In genomic region chrX:48357681-48358080, GRCh38 we compare ENCODE assay signal across 43 cellular contexts. TPM values are rescaled to one million over a fixed set of nuclear protein-coding genes. Genes with fewer than 3 reads are reported as not detected.
"Had no signal": no experiment of that assay in that cellular context is flagged by ENCODE, and none has a peak within 500 bp of the region (broad histone marks: within the 10 kb centered on the region; RNA-seq: fewer than 3 reads in every experiment).

No MANE protein-coding gene starts in this region.

- H3K4me3 Mint-ChIP-seq: activated naive CD4-positive, alpha-beta T cell treated with anti-CD3 and anti-CD28 coated beads for 36 hours; activated naive CD4-positive, alpha-beta T cell treated with anti-CD3 and anti-CD28 coated beads, Interleukin-2, amount 10 ng/mL, durations not matched to agents 7 days and 5 days; activated naive CD4-positive, alpha-beta T cell treated with anti-CD3 and anti-CD28 coated beads, Interleukin-2, amount 50 U/mL, for 24 hours; activated naive CD8-positive, alpha-beta T cell; activated naive CD8-positive, alpha-beta T cell treated with anti-CD3 and anti-CD28 coated beads for 36 hours; activated naive CD8-positive, alpha-beta T cell treated with anti-CD3 and anti-CD28 coated beads, Interleukin-2, amount 10 ng/mL, durations not matched to agents 7 days and 5 days; activated naive CD8-positive, alpha-beta T cell treated with anti-CD3 and anti-CD28 coated beads, Interleukin-2, amount 50 U/mL, for 24 hours; activated T-cell treated with anti-CD3 and anti-CD28 coated beads, Interleukin-2, amount 50 U/mL, for 24 hours; activated T-cell treated with anti-CD3 and anti-CD28 coated beads, Interleukin-2, amount 50 U/mL, for 4 hours; activated T-cell treated with anti-CD3 and anti-CD28 coated beads, Interleukin-2, amount 50 U/mL, for 72 hours; activated T-helper 1 cell treated with anti-CD3 and anti-CD28 coated beads, Interleukin-12 subunit alpha, Interleukin-12 subunit beta, Interleukin-2, Interleukin-4 antibody, amounts not matched to agents 30 ng/mL and 10 ng/mL and 1 ng/mL, durations not matched to agents 14 hours and 24 hours and 36 hours; activated T-helper 17 cell treated with anti-CD3 and anti-CD28 coated beads, Interleukin-2, amount 50 U/mL, for 72 hours; brain; central memory CD8-positive, alpha-beta T cell had no signal

- H3K4me1 ChIP-seq: adrenal gland, ascending aorta, body of pancreas, breast epithelium had no signal

- H3K9me3 ChIP-seq: adrenal gland, ascending aorta, body of pancreas had no signal

- H3K4me3 ChIP-seq: adrenal gland, ascending aorta, body of pancreas, breast epithelium, cardiac muscle cell had no signal

- H3K27ac Mint-ChIP-seq: activated naive CD4-positive, alpha-beta T cell treated with anti-CD3 and anti-CD28 coated beads for 36 hours; activated naive CD4-positive, alpha-beta T cell treated with anti-CD3 and anti-CD28 coated beads, Interleukin-2, amount 10 ng/mL, durations not matched to agents 7 days and 5 days; activated naive CD4-positive, alpha-beta T cell treated with anti-CD3 and anti-CD28 coated beads, Interleukin-2, amount 50 U/mL, for 24 hours; activated naive CD4-positive, alpha-beta T cell treated with anti-CD3 and anti-CD28 coated beads, Interleukin-2, amount 50 U/mL, for 72 hours; activated naive CD8-positive, alpha-beta T cell; activated naive CD8-positive, alpha-beta T cell treated with anti-CD3 and anti-CD28 coated beads for 36 hours; activated naive CD8-positive, alpha-beta T cell treated with anti-CD3 and anti-CD28 coated beads, Interleukin-2, amount 10 ng/mL, durations not matched to agents 7 days and 5 days; activated naive CD8-positive, alpha-beta T cell treated with anti-CD3 and anti-CD28 coated beads, Interleukin-2, amount 50 U/mL, for 24 hours; activated T-cell treated with anti-CD3 and anti-CD28 coated beads, Interleukin-2, amount 50 U/mL, for 24 hours; activated T-cell treated with anti-CD3 and anti-CD28 coated beads, Interleukin-2, amount 50 U/mL, for 72 hours; activated T-helper 1 cell treated with anti-CD3 and anti-CD28 coated beads, Interleukin-12 subunit alpha, Interleukin-12 subunit beta, Interleukin-2, Interleukin-4 antibody, amounts not matched to agents 30 ng/mL and 10 ng/mL and 1 ng/mL, durations not matched to agents 14 hours and 24 hours and 36 hours; activated T-helper 17 cell treated with anti-CD3 and anti-CD28 coated beads, Interleukin-2, amount 50 U/mL, for 72 hours; brain had no signal

- H3K9me3 Mint-ChIP-seq: activated naive CD4-positive, alpha-beta T cell treated with anti-CD3 and anti-CD28 coated beads for 36 hours; activated naive CD4-positive, alpha-beta T cell treated with anti-CD3 and anti-CD28 coated beads, Interleukin-2, amount 10 ng/mL, durations not matched to agents 7 days and 5 days; activated naive CD4-positive, alpha-beta T cell treated with anti-CD3 and anti-CD28 coated beads, Interleukin-2, amount 50 U/mL, for 24 hours; activated naive CD4-positive, alpha-beta T cell treated with anti-CD3 and anti-CD28 coated beads, Interleukin-2, amount 50 U/mL, for 72 hours; activated naive CD8-positive, alpha-beta T cell treated with anti-CD3 and anti-CD28 coated beads for 36 hours; activated naive CD8-positive, alpha-beta T cell treated with anti-CD3 and anti-CD28 coated beads, Interleukin-2, amount 10 ng/mL, durations not matched to agents 7 days and 5 days; activated naive CD8-positive, alpha-beta T cell treated with anti-CD3 and anti-CD28 coated beads, Interleukin-2, amount 50 U/mL, for 24 hours; activated T-cell treated with anti-CD3 and anti-CD28 coated beads, Interleukin-2, amount 50 U/mL, for 24 hours; activated T-cell treated with anti-CD3 and anti-CD28 coated beads, Interleukin-2, amount 50 U/mL, for 4 hours; activated T-cell treated with anti-CD3 and anti-CD28 coated beads, Interleukin-2, amount 50 U/mL, for 72 hours; activated T-helper 1 cell treated with anti-CD3 and anti-CD28 coated beads, Interleukin-12 subunit alpha, Interleukin-12 subunit beta, Interleukin-2, Interleukin-4 antibody, amounts not matched to agents 30 ng/mL and 10 ng/mL and 1 ng/mL, durations not matched to agents 14 hours and 24 hours and 36 hours; activated T-helper 17 cell treated with anti-CD3 and anti-CD28 coated beads, Interleukin-2, amount 50 U/mL, for 72 hours; central memory CD8-positive, alpha-beta T cell had no signal

- H3K27me3 ChIP-seq: ascending aorta, body of pancreas, brain microvascular endothelial cell, cardiac muscle cell had no signal

- H3K27me3 Mint-ChIP-seq: activated naive CD4-positive, alpha-beta T cell treated with anti-CD3 and anti-CD28 coated beads, Interleukin-2, amount 50 U/mL, for 24 hours; activated naive CD8-positive, alpha-beta T cell; activated naive CD8-positive, alpha-beta T cell treated with anti-CD3 and anti-CD28 coated beads for 36 hours; activated naive CD8-positive, alpha-beta T cell treated with anti-CD3 and anti-CD28 coated beads, Interleukin-2, amount 10 ng/mL, durations not matched to agents 7 days and 5 days; activated naive CD8-positive, alpha-beta T cell treated with anti-CD3 and anti-CD28 coated beads, Interleukin-2, amount 50 U/mL, for 24 hours; activated T-helper 17 cell treated with anti-CD3 and anti-CD28 coated beads, Interleukin-2, amount 50 U/mL, for 72 hours; brain had no signal

- H3K36me3 ChIP-seq: adrenal gland, ascending aorta, brain microvascular endothelial cell, breast epithelium, cardiac muscle cell had no signal

- ATAC-seq: activated naive CD4-positive, alpha-beta T cell treated with anti-CD3 and anti-CD28 coated beads, Interleukin-2, amount 50 U/mL, for 72 hours; activated naive CD8-positive, alpha-beta T cell treated with anti-CD3 and anti-CD28 coated beads, Interleukin-2, amount 50 U/mL, for 24 hours; activated T-cell treated with anti-CD3 and anti-CD28 coated beads, Interleukin-2, amount 50 U/mL, for 4 hours; activated T-cell treated with anti-CD3 and anti-CD28 coated beads, Interleukin-2, amount 50 U/mL, for 72 hours; activated T-helper 17 cell treated with anti-CD3 and anti-CD28 coated beads, Interleukin-2, amount 50 U/mL, for 72 hours; body of pancreas had no signal

- DNase-seq: activated effector memory CD4-positive, alpha-beta T cell treated with anti-CD3 and anti-CD28 coated beads, Interleukin-2, amount 50 U/mL, for 16 hours; activated effector memory CD4-positive, alpha-beta T cell treated with Interleukin-2 at 50 U/mL for 16 hours; activated gamma-delta T cell; activated gamma-delta T cell treated with Interleukin-2 at 50 U/mL for 16 hours; activated naive CD4-positive, alpha-beta T cell; activated naive CD4-positive, alpha-beta T cell treated with anti-CD3 and anti-CD28 coated beads for 36 hours; activated naive CD4-positive, alpha-beta T cell treated with anti-CD3 and anti-CD28 coated beads, Interleukin-2, amount 10 ng/mL, durations not matched to agents 7 days and 5 days; activated naive CD4-positive, alpha-beta T cell treated with anti-CD3 and anti-CD28 coated beads, Interleukin-2, amount 50 U/mL, for 16 hours; activated naive CD4-positive, alpha-beta T cell treated with Interleukin-2 at 50 U/mL for 16 hours; activated naive CD8-positive, alpha-beta T cell treated with anti-CD3 and anti-CD28 coated beads for 36 hours; activated naive CD8-positive, alpha-beta T cell treated with anti-CD3 and anti-CD28 coated beads, Interleukin-2, amount 10 ng/mL, durations not matched to agents 7 days and 5 days; activated naive CD8-positive, alpha-beta T cell treated with anti-CD3 and anti-CD28 coated beads, Interleukin-2, amount 50 U/mL, for 24 hours; activated T-cell treated with anti-CD3 and anti-CD28 coated beads, Interleukin-2, amount 50 U/mL, for 1 hour; activated T-cell treated with anti-CD3 and anti-CD28 coated beads, Interleukin-2, amount 50 U/mL, for 24 hours; activated T-cell treated with anti-CD3 and anti-CD28 coated beads, Interleukin-2, amount 50 U/mL, for 4 hours; activated T-cell treated with anti-CD3 and anti-CD28 coated beads, Interleukin-2, amount 50 U/mL, for 48 hours; activated T-cell treated with anti-CD3 and anti-CD28 coated beads, Interleukin-2, amount 50 U/mL, for 72 hours; adrenal gland; amniotic stem cell; amygdala; anterior cingulate cortex; aorta; body of pancreas; brain microvascular endothelial cell; caudate nucleus; central memory CD4-positive, alpha-beta T cell; cerebellar nuclear complex had no signal

- H3K4me1 Mint-ChIP-seq: activated naive CD4-positive, alpha-beta T cell treated with anti-CD3 and anti-CD28 coated beads, Interleukin-2, amount 10 ng/mL, durations not matched to agents 7 days and 5 days; activated naive CD4-positive, alpha-beta T cell treated with anti-CD3 and anti-CD28 coated beads, Interleukin-2, amount 50 U/mL, for 24 hours; activated naive CD8-positive, alpha-beta T cell treated with anti-CD3 and anti-CD28 coated beads for 36 hours; activated naive CD8-positive, alpha-beta T cell treated with anti-CD3 and anti-CD28 coated beads, Interleukin-2, amount 10 ng/mL, durations not matched to agents 7 days and 5 days; activated naive CD8-positive, alpha-beta T cell treated with anti-CD3 and anti-CD28 coated beads, Interleukin-2, amount 50 U/mL, for 24 hours; activated T-helper 17 cell treated with anti-CD3 and anti-CD28 coated beads, Interleukin-2, amount 50 U/mL, for 72 hours; central memory CD8-positive, alpha-beta T cell had no signal

- H3K27ac ChIP-seq: adrenal gland, ascending aorta, body of pancreas, brain microvascular endothelial cell, breast epithelium, cardiac muscle cell had no signal

- H3K36me3 Mint-ChIP-seq: activated naive CD4-positive, alpha-beta T cell treated with anti-CD3 and anti-CD28 coated beads, Interleukin-2, amount 10 ng/mL, durations not matched to agents 7 days and 5 days; activated naive CD4-positive, alpha-beta T cell treated with anti-CD3 and anti-CD28 coated beads, Interleukin-2, amount 50 U/mL, for 24 hours; activated naive CD4-positive, alpha-beta T cell treated with anti-CD3 and anti-CD28 coated beads, Interleukin-2, amount 50 U/mL, for 72 hours; activated naive CD8-positive, alpha-beta T cell; activated naive CD8-positive, alpha-beta T cell treated with anti-CD3 and anti-CD28 coated beads for 36 hours; activated naive CD8-positive, alpha-beta T cell treated with anti-CD3 and anti-CD28 coated beads, Interleukin-2, amount 10 ng/mL, durations not matched to agents 7 days and 5 days; brain had no signal

RNA-seq across cellular contexts. Expression of gene SSX3, which starts 1.2 kb away (rescaled TPM):
- total RNA-seq: activated naive CD4-positive, alpha-beta T cell treated with anti-CD3 and anti-CD28 coated beads for 36 hours; activated naive CD4-positive, alpha-beta T cell treated with anti-CD3 and anti-CD28 coated beads, Interleukin-2, amount 50 U/mL, for 72 hours; activated naive CD8-positive, alpha-beta T cell treated with anti-CD3 and anti-CD28 coated beads for 36 hours; activated naive CD8-positive, alpha-beta T cell treated with anti-CD3 and anti-CD28 coated beads, Interleukin-2, amount 10 ng/mL, durations not matched to agents 7 days and 5 days; activated T-cell treated with anti-CD3 and anti-CD28 coated beads, Interleukin-2, amount 50 U/mL, for 4 hours; activated T-cell treated with anti-CD3 and anti-CD28 coated beads, Interleukin-2, amount 50 U/mL, for 72 hours; activated T-helper 1 cell treated with anti-CD3 and anti-CD28 coated beads, Interleukin-12 subunit alpha, Interleukin-12 subunit beta, Interleukin-2, Interleukin-4 antibody, amounts not matched to agents 30 ng/mL and 10 ng/mL and 1 ng/mL, durations not matched to agents 14 hours and 24 hours and 36 hours; activated T-helper 17 cell treated with anti-CD3 and anti-CD28 coated beads, Interleukin-2, amount 50 U/mL, for 72 hours; adrenal gland; aorta; ascending aorta; astrocyte; body of pancreas; breast epithelium; bronchial epithelial cell; cardiac muscle cell; cardiac septum; cerebellum; chondrocyte had no signal
- polyA plus RNA-seq: adipose tissue, adrenal gland, aorta, cardiac muscle cell had no signal

RNA-seq across cellular contexts. Expression of gene SSX4, which starts 25.7 kb away (rescaled TPM):
- total RNA-seq: activated naive CD4-positive, alpha-beta T cell treated with anti-CD3 and anti-CD28 coated beads for 36 hours; activated naive CD4-positive, alpha-beta T cell treated with anti-CD3 and anti-CD28 coated beads, Interleukin-2, amount 50 U/mL, for 72 hours; activated naive CD8-positive, alpha-beta T cell treated with anti-CD3 and anti-CD28 coated beads for 36 hours; activated naive CD8-positive, alpha-beta T cell treated with anti-CD3 and anti-CD28 coated beads, Interleukin-2, amount 10 ng/mL, durations not matched to agents 7 days and 5 days; activated T-cell treated with anti-CD3 and anti-CD28 coated beads, Interleukin-2, amount 50 U/mL, for 4 hours; activated T-cell treated with anti-CD3 and anti-CD28 coated beads, Interleukin-2, amount 50 U/mL, for 72 hours; activated T-helper 1 cell treated with anti-CD3 and anti-CD28 coated beads, Interleukin-12 subunit alpha, Interleukin-12 subunit beta, Interleukin-2, Interleukin-4 antibody, amounts not matched to agents 30 ng/mL and 10 ng/mL and 1 ng/mL, durations not matched to agents 14 hours and 24 hours and 36 hours; activated T-helper 17 cell treated with anti-CD3 and anti-CD28 coated beads, Interleukin-2, amount 50 U/mL, for 72 hours; adrenal gland; aorta; ascending aorta; astrocyte; body of pancreas; breast epithelium; bronchial epithelial cell; cardiac muscle cell; cardiac septum; cerebellum; chondrocyte had no signal
- polyA plus RNA-seq: adipose tissue, adrenal gland, aorta, cardiac muscle cell had no signal

RNA-seq across cellular contexts. Expression of gene SSX4B, which starts 54.1 kb away (rescaled TPM):
- total RNA-seq: activated naive CD4-positive, alpha-beta T cell treated with anti-CD3 and anti-CD28 coated beads for 36 hours; activated naive CD4-positive, alpha-beta T cell treated with anti-CD3 and anti-CD28 coated beads, Interleukin-2, amount 50 U/mL, for 72 hours; activated naive CD8-positive, alpha-beta T cell treated with anti-CD3 and anti-CD28 coated beads for 36 hours; activated naive CD8-positive, alpha-beta T cell treated with anti-CD3 and anti-CD28 coated beads, Interleukin-2, amount 10 ng/mL, durations not matched to agents 7 days and 5 days; activated T-cell treated with anti-CD3 and anti-CD28 coated beads, Interleukin-2, amount 50 U/mL, for 4 hours; activated T-cell treated with anti-CD3 and anti-CD28 coated beads, Interleukin-2, amount 50 U/mL, for 72 hours; activated T-helper 1 cell treated with anti-CD3 and anti-CD28 coated beads, Interleukin-12 subunit alpha, Interleukin-12 subunit beta, Interleukin-2, Interleukin-4 antibody, amounts not matched to agents 30 ng/mL and 10 ng/mL and 1 ng/mL, durations not matched to agents 14 hours and 24 hours and 36 hours; activated T-helper 17 cell treated with anti-CD3 and anti-CD28 coated beads, Interleukin-2, amount 50 U/mL, for 72 hours; adrenal gland; aorta; ascending aorta; astrocyte; body of pancreas; breast epithelium; bronchial epithelial cell; cardiac muscle cell; cardiac septum; cerebellum; chondrocyte had no signal
- polyA plus RNA-seq: adipose tissue, adrenal gland, aorta, cardiac muscle cell had no signal
